ENCODE assay signal across 17 cellular contexts in the genomic region with DNA sequence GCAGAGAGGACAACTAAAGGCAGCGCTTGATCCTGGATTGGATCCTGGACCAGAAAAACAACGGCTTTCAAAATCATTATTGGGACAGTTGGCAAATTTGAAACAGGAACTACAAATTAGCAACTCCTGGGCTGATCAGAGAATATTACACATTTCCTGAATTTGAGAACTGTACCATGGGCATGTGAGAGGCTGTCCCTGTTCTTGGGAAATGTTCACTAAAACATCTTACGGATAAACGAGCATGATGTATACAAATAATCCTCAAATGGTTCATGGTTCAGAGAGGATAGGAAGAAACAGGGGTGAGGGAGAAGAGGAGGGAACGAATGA. TPM values are rescaled to one million over a fixed set of nuclear protein-coding genes. Genes with fewer than 3 reads are reported as not detected.
DNase-seq lines count a peak whose midpoint lies in the region; ATAC-seq, FAIRE-seq and TF ChIP-seq lines count a peak whose summit lies in the region.
"Had no signal": no experiment of that assay in that cellular context is flagged by ENCODE, and none has a peak within 500 bp of the region (broad histone marks: within the 10 kb centered on the region; RNA-seq: fewer than 3 reads in every experiment).

No MANE protein-coding gene starts in this region.

- no peak overlapping the region for H2AK5ac ChIP-seq in IMR-90 (ENCODE audit: low read depth, low read length)

- intact Hi-C loops in IMR-90 (cut with micrococcal nuclease), result loop anchor here (2.0 kb wide), 1 partner anchor 64 kb away; no protein-coding TSS in a partner anchor
- intact Hi-C loops in CD4-positive, alpha-beta memory T cell (cut with micrococcal nuclease), result no loop called here

- peak overlapping the region; percentile 13; the same call in 1 of the 3 replicates for H2BK15ac ChIP-seq in IMR-90 (ENCODE audit: low read depth, low read length)

- H4K8ac ChIP-seq in IMR-90 (ENCODE audit: low read depth in 2 of 2, low read length in 2 of 2), result peak overlapping the region in 1 of 2 experiments; percentile 27; a peak in 1 of 4 replicates

- POLR2A ChIA-PET in A549 (lab: Yijun Ruan, JAX) (no interaction called here), IMR-90 (lab: Charles Lee; ENCODE audit: unreplicated experiment) (no interaction called here)
- POLR2A ChIA-PET in CD4-positive, alpha-beta memory T cell (lab: Charles Lee; ENCODE audit: partially characterized antibody), result no interaction called here

- ATAC-seq in A549 (no peak), IMR-90 (ENCODE audit: low read depth) (0 out of 2 replicates have a peak, but pooled peaks have one; percentile 3)
- ATAC-seq: stimulated activated effector memory CD8-positive, alpha-beta T cell treated with anti-CD3 and anti-CD28 coated beads, Interleukin-12 subunit alpha, Interleukin-12 subunit beta, amount 100 ng/mL, for 72 hours had no signal

- H3K9me1 ChIP-seq in IMR-90 (ENCODE audit: insufficient read depth, low read length), result peaks cover 23% of the 10 kb centered on the region

- H2BK20ac ChIP-seq in IMR-90 (ENCODE audit: low read depth, low read length), result no peak overlapping the region

- no TSS peak for BruUV-seq in IMR-90 (replicated peaks; lab: Mats Ljungman, UMichigan)

- no peaks in the 10 kb centered on the region for H3K9me3 Mint-ChIP-seq in nephron progenitor cell
- H3K9me3 Mint-ChIP-seq in CD4-positive, alpha-beta memory T cell, result no peaks in the 10 kb centered on the region
- H3K9me3 Mint-ChIP-seq in progenitor cell of endocrine pancreas (ENCODE audit: low read depth), result no peaks in the 10 kb centered on the region
- H3K9me3 Mint-ChIP-seq: stimulated activated effector memory CD8-positive, alpha-beta T cell treated with anti-CD3 and anti-CD28 coated beads, Interleukin-12 subunit alpha, Interleukin-12 subunit beta, amount 100 ng/mL, for 72 hours had no signal

- H3K27ac Mint-ChIP-seq in nephron progenitor cell (peak overlapping the region; percentile 97), progenitor cell of endocrine pancreas (no peak overlapping the region)
- H3K27ac Mint-ChIP-seq in CD4-positive, alpha-beta memory T cell, result peak overlapping the region in 3 of 7 donors; percentile 1 to 59 (median 36)
- H3K27ac Mint-ChIP-seq: stimulated activated effector memory CD8-positive, alpha-beta T cell treated with anti-CD3 and anti-CD28 coated beads, Interleukin-12 subunit alpha, Interleukin-12 subunit beta, amount 100 ng/mL, for 72 hours had no signal

- H3K27me3 ChIP-seq in IMR-90 (ENCODE audit: control insufficient read depth, insufficient read depth, low read length) (no peaks in the 10 kb centered on the region), brain microvascular endothelial cell (replicated peaks) (no peaks in the 10 kb centered on the region), tibial nerve (no peaks in the 10 kb centered on the region)
- H3K27me3 ChIP-seq in CD4-positive, alpha-beta memory T cell (ENCODE audit: insufficient read depth, low read length), result no peaks in the 10 kb centered on the region

- no peak overlapping the region for H4K5ac ChIP-seq in IMR-90 (ENCODE audit: low read depth, low read length)

- peak; percentile 74 for FAIRE-seq in A549 (lab: Jason Lieb, UNC)
- FAIRE-seq: bronchial epithelial cell had no signal

- H3K4me1 Mint-ChIP-seq in nephron progenitor cell, result peaks cover 39% of the 10 kb centered on the region
- H3K4me1 Mint-ChIP-seq in CD4-positive, alpha-beta memory T cell, result peaks cover 0 to 8% (median under 1%) of the 10 kb centered on the region in 4 donors
- no peaks in the 10 kb centered on the region for H3K4me1 Mint-ChIP-seq in progenitor cell of endocrine pancreas (ENCODE audit: low read depth)

- 90% methylated on average over 5 of the region's 5 CpGs for WGBS in A549 (ENCODE audit: missing lambda C conversion rate)
- 68% methylated on average over 2 of the region's 5 CpGs; no CpG with 5 or more reads in 1 of the 2 experiments for WGBS in IMR-90 (ENCODE audit: extremely low coverage in 2 of 2, insufficient read length in 1 of 2), 2 experiments
- WGBS in tibial nerve, 2 donors, result 78 to 80% methylated on average over 5 of the region's 5 CpGs

- H3K4me1 ChIP-seq in A549 (peaks cover 22% of the 10 kb centered on the region; the same call in 1 of the 3 replicates), IMR-90 (ENCODE audit: control insufficient read depth, insufficient read depth, low read length) (peaks cover 25% of the 10 kb centered on the region), tibial nerve (no peaks in the 10 kb centered on the region)
- H3K4me1 ChIP-seq in CD4-positive, alpha-beta memory T cell (ENCODE audit: insufficient read depth, low read length), result no peaks in the 10 kb centered on the region

- TF ChIP-seq RAD21 in A549 (conservative IDR thresholded peaks at IDR 0.05 in 1 of 2, IDR thresholded peaks at IDR 0.05 in 1 of 2) (no peak), IMR-90 (IDR thresholded peaks at IDR 0.05; ENCODE audit: low read length) (no peak)

- TF ChIP-seq POLR2A in A549 (IDR thresholded peaks at IDR 0.05; ENCODE audit: low read length), result no peak
- TF ChIP-seq POLR2A in IMR-90 (IDR thresholded peaks at IDR 0.05; ENCODE audit: low read depth, low read length), result no peak
- no peak for TF ChIP-seq POLR2A in tibial nerve (IDR thresholded peaks at IDR 0.05)

- dilution Hi-C loops in IMR-90 (cut with HindIII; ENCODE audit: low sequenced_read_pairs, unreplicated experiment), result no loop called here

- peaks cover 11% of the 10 kb centered on the region for H3K36me3 ChIP-seq in IMR-90 (ENCODE audit: control insufficient read depth, insufficient read depth, low read length)
- H3K36me3 ChIP-seq in brain microvascular endothelial cell (replicated peaks), result no peaks in the 10 kb centered on the region
- H3K36me3 ChIP-seq in CD4-positive, alpha-beta memory T cell (ENCODE audit: insufficient read depth, low read length), result peaks cover 9% of the 10 kb centered on the region
- peaks cover 0 to 37% (median 0%) of the 10 kb centered on the region in 3 donors for H3K36me3 ChIP-seq in tibial nerve

- no peak overlapping the region for H3K9ac ChIP-seq in IMR-90 (ENCODE audit: low read depth, low read length)

- peaks cover 30% of the 10 kb centered on the region for H3K36me3 Mint-ChIP-seq in nephron progenitor cell (ENCODE audit: low read depth)
- peaks cover 15 to 16% of the 10 kb centered on the region in 2 donors for H3K36me3 Mint-ChIP-seq in CD4-positive, alpha-beta memory T cell
- H3K36me3 Mint-ChIP-seq in progenitor cell of endocrine pancreas (ENCODE audit: insufficient read depth), result peaks cover 8% of the 10 kb centered on the region

- H3K27me3 Mint-ChIP-seq in nephron progenitor cell (ENCODE audit: low read depth, poor library complexity) (peaks cover 7% of the 10 kb centered on the region), progenitor cell of endocrine pancreas (no peaks in the 10 kb centered on the region)
- H3K27me3 Mint-ChIP-seq in CD4-positive, alpha-beta memory T cell, result no peaks in the 10 kb centered on the region

- CTCF ChIA-PET in A549 (lab: Yijun Ruan, JAX), result interaction anchor here (16.6 kb wide), 1 partner anchor 67 kb away, joined by 303 read pairs; no protein-coding TSS in a partner anchor
- CTCF ChIA-PET in IMR-90 (lab: Yijun Ruan, JAX), result interaction anchor here (0.7 kb wide), 1 partner anchor 65 kb away, joined by 3 read pairs; no protein-coding TSS in a partner anchor
- CTCF ChIA-PET in CD4-positive, alpha-beta memory T cell (lab: Charles Lee; ENCODE audit: partially characterized antibody), result no interaction called here

- H3K4me2 ChIP-seq in A549 (no peak overlapping the region), IMR-90 (ENCODE audit: low read depth, low read length) (peak overlapping the region; percentile 67)

- H2AFZ ChIP-seq in IMR-90 (replicated peaks; ENCODE audit: low read length, poor library complexity), result no peak overlapping the region

- no peak for TF ChIP-seq CTCF in A549 (IDR thresholded peaks at IDR 0.05)
- TF ChIP-seq CTCF in IMR-90 (conservative IDR thresholded peaks at IDR 0.05; ENCODE audit: low read depth, low read length), result no peak
- TF ChIP-seq CTCF in brain microvascular endothelial cell (IDR thresholded peaks at IDR 0.05; ENCODE audit: low read depth, low read length, missing control alignments), result no peak
- TF ChIP-seq CTCF in nephron progenitor cell (IDR thresholded peaks at IDR 0.05), result no peak
- TF ChIP-seq CTCF in tibial nerve (IDR thresholded peaks at IDR 0.05), result no peak
- no peak for TF ChIP-seq CTCF in progenitor cell of endocrine pancreas (IDR thresholded peaks at IDR 0.05; ENCODE audit: unreplicated experiment)

- peak overlapping the region; percentile 56; the same call in 1 of the 2 replicates for H3K4ac ChIP-seq in IMR-90 (ENCODE audit: low read depth, low read length)

- H2BK120ac ChIP-seq in IMR-90 (ENCODE audit: low read depth, low read length), result peak overlapping the region; percentile 1; the same call in 1 of the 2 replicates

- H3K4me3 ChIP-seq in A549 (no peak overlapping the region), IMR-90 (ENCODE audit: insufficient read depth, low read depth, low read length) (no peak overlapping the region), brain microvascular endothelial cell (ENCODE audit: low read depth, low read length) (no peak overlapping the region), tibial nerve (no peak overlapping the region)
- no peak overlapping the region for H3K4me3 ChIP-seq in CD4-positive, alpha-beta memory T cell (ENCODE audit: low read length in 2 of 2)

- H2AK9ac ChIP-seq in IMR-90 (replicated peaks; ENCODE audit: low read depth, low read length, poor library complexity), result no peak overlapping the region

- H3K9me3 ChIP-seq in A549 (no peaks in the 10 kb centered on the region), IMR-90 (ENCODE audit: control insufficient read depth, insufficient read depth, low read length) (no peaks in the 10 kb centered on the region), tibial nerve (no peaks in the 10 kb centered on the region)
- no peaks in the 10 kb centered on the region for H3K9me3 ChIP-seq in CD4-positive, alpha-beta memory T cell (ENCODE audit: control insufficient read depth in 1 of 2, low read length in 2 of 2)

- H3K79me1 ChIP-seq in IMR-90 (ENCODE audit: low read depth in 1 of 2, low read length in 2 of 2), result peaks cover 0 to 24% of the 10 kb centered on the region in 2 experiments; a peak in 2 of 4 replicates

- peak overlapping the region in 1 of 2 experiments; percentile 67; a peak in 2 of 6 replicates for H3K27ac ChIP-seq in A549
- peak overlapping the region; percentile 33; the same call in 1 of the 2 replicates for H3K27ac ChIP-seq in IMR-90 (ENCODE audit: insufficient read depth, low read length)
- peak overlapping the region; percentile 91 for H3K27ac ChIP-seq in brain microvascular endothelial cell
- no peak overlapping the region for H3K27ac ChIP-seq in CD4-positive, alpha-beta memory T cell (ENCODE audit: low read depth, low read length)
- H3K27ac ChIP-seq in tibial nerve, result peak overlapping the region in 2 of 4 donors; percentile 49 to 63

- no peak for TF ChIP-seq EP300 in A549 (IDR thresholded peaks at IDR 0.05)
- no peak for TF ChIP-seq EP300 in tibial nerve (IDR thresholded peaks at IDR 0.05)

- H3K14ac ChIP-seq in IMR-90 (replicated peaks; ENCODE audit: low read depth, low read length), result peak overlapping the region; percentile 66; the same call in 1 of the 2 replicates

- no peak for DNase-seq in A549 (ENCODE audit: low read depth in 1 of 2, low spot score in 1 of 2)
- no peak for DNase-seq in IMR-90
- DNase-seq in brain microvascular endothelial cell, result no peak
- DNase-seq in nephron progenitor cell, result no peak
- no peak for DNase-seq in T-helper 9 cell
- DNase-seq in CD4-positive, alpha-beta memory T cell, result no peak
- DNase-seq in tibial nerve (ENCODE audit: low spot score in 2 of 2), result no peak
- no peak for DNase-seq in progenitor cell of endocrine pancreas (ENCODE audit: low spot score, unreplicated experiment)
- DNase-seq: activated effector memory CD4-positive, alpha-beta T cell treated with anti-CD3 and anti-CD28 coated beads, Interleukin-2, amount 50 U/mL, for 16 hours; DMS153; glutamatergic neuron; NCI-H2029 treated with DMSO at 0.1 percent for 48 hours; NCI-H748 treated with DMSO at 0.1 percent for 48 hours; Right ventricle myocardium superior; stimulated activated CD4-positive, alpha-beta T cell treated with anti-CD3 and anti-CD28 coated beads, Interleukin-4, amount 100 ng/mL, for 24 hours had no signal

- H3K56ac ChIP-seq in IMR-90 (ENCODE audit: extremely low read depth, insufficient read depth, low read length), result no peak overlapping the region

- no peak overlapping the region for H4K91ac ChIP-seq in IMR-90 (ENCODE audit: insufficient read depth, low read depth, low read length)

- H2BK5ac ChIP-seq in IMR-90 (ENCODE audit: low read depth, low read length, poor library complexity, severe bottlenecking), result peak overlapping the region; percentile 76

- in situ Hi-C loops in IMR-90 (cut with MboI; ENCODE audit: low sequenced_read_pairs), result loop anchor here (25.0 kb wide), 1 partner anchor 766 kb away; no protein-coding TSS in a partner anchor
- in situ Hi-C loops in brain microvascular endothelial cell (cut with HindIII; ENCODE audit: low pct_ligation_motif_present, low sequenced_read_pairs), result no loop called here

- H3K23ac ChIP-seq in IMR-90 (ENCODE audit: low read depth, low read length), result 0 out of 2 replicates have a peak overlapping the region, but pooled peaks have one; percentile 57

- H3K4me3 Mint-ChIP-seq in nephron progenitor cell (no peak overlapping the region), progenitor cell of endocrine pancreas (ENCODE audit: low read depth) (no peak overlapping the region)
- no peak overlapping the region for H3K4me3 Mint-ChIP-seq in CD4-positive, alpha-beta memory T cell

- H4K20me1 ChIP-seq in IMR-90 (ENCODE audit: insufficient read depth, low read length), result peaks cover 18% of the 10 kb centered on the region

- peak overlapping the region; percentile 30; the same call in 1 of the 2 replicates for H3K18ac ChIP-seq in IMR-90 (ENCODE audit: low read depth, low read length)

RNA-seq across cellular contexts. Expression of a gene that starts 2.3 kb away (rescaled TPM):
- polyA plus RNA-seq in A549 (2011; rRNA removed) (154 and 165 TPM in 2 replicates), A549 (2017; fragmentation: RNase III; extraction: RNeasy Plus Mini Kit Qiagen cat#74134 plus additional on column Dnase treatment) (151 to 158 TPM (median 156 TPM) in 3 replicates), IMR-90 (2012; rRNA removed) (57.8 and 60.8 TPM in 2 replicates)
- 89.1 and 107 TPM in 2 replicates for polyA plus RNA-seq in A549 (2012; cell fraction: cytosol; rRNA removed)
- 30.4 and 35.7 TPM in 2 replicates for polyA plus RNA-seq in A549 (2012; cell fraction: nucleus; rRNA removed)
- 13.0 and 13.7 TPM in 2 replicates for polyA minus RNA-seq in A549 (2011; rRNA and poly(A)+ RNA removed)
- total RNA-seq in IMR-90 (2012; rRNA removed) (47.8 and 54.1 TPM in 2 replicates), tibial nerve (10 to 100 TPM; 11.1 to 17.5 (median 13.4) TPM), progenitor cell of endocrine pancreas (28.0 and 29.0 TPM in 2 replicates)
- 57.4 and 63.7 TPM in 2 replicates for polyA plus RNA-seq in IMR-90 (2012; cell fraction: cytosol; rRNA removed)
- polyA plus RNA-seq in IMR-90 (2012; cell fraction: nucleus; rRNA removed; ENCODE audit: low replicate concordance), result 15.2 and 56.8 TPM in 2 replicates
- 10 to 100 TPM; 17.2 to 18.7 TPM for total RNA-seq in CD4-positive, alpha-beta memory T cell
- 10 to 100 TPM; 36.6 to 43.6 TPM for polyA plus RNA-seq in CD4-positive, alpha-beta memory T cell

RNA-seq across cellular contexts. Expression of a gene that starts 42.8 kb away (rescaled TPM):
- polyA plus RNA-seq in A549 (2011; rRNA removed) (27.7 and 32.7 TPM in 2 replicates), A549 (2017; fragmentation: RNase III; extraction: RNeasy Plus Mini Kit Qiagen cat#74134 plus additional on column Dnase treatment) (36.2 to 37.0 TPM (median 36.6 TPM) in 3 replicates), IMR-90 (2012; rRNA removed) (13.5 and 21.0 TPM in 2 replicates)
- 10.2 and 14.4 TPM in 2 replicates for polyA plus RNA-seq in A549 (2012; cell fraction: cytosol; rRNA removed)
- polyA plus RNA-seq in A549 (2012; cell fraction: nucleus; rRNA removed), result 10.1 and 19.4 TPM in 2 replicates
- polyA minus RNA-seq in A549 (2011; rRNA and poly(A)+ RNA removed), result 14.9 and 17.6 TPM in 2 replicates
- total RNA-seq in IMR-90 (2012; rRNA removed) (10.8 and 15.6 TPM in 2 replicates), tibial nerve (10 to 100 TPM; 17.3 to 31.5 (median 21.3) TPM), progenitor cell of endocrine pancreas (90.4 and 90.9 TPM in 2 replicates)
- polyA plus RNA-seq in IMR-90 (2012; cell fraction: cytosol; rRNA removed), result 2.5 and 4.0 TPM in 2 replicates
- 10.1 and 46.4 TPM in 2 replicates for polyA plus RNA-seq in IMR-90 (2012; cell fraction: nucleus; rRNA removed; ENCODE audit: low replicate concordance)
- total RNA-seq in CD4-positive, alpha-beta memory T cell, result 10 to 100 TPM; 48.5 to 66.7 TPM
- 10 to 100 TPM in 1 of 2 donors, 1 to 10 TPM in 1; 7.7 to 15.8 TPM for polyA plus RNA-seq in CD4-positive, alpha-beta memory T cell
